Comparison of ENCODE assay signal across 9 cellular contexts in genomic region chr1:225987491-225988316, GRCh38. TPM values are rescaled to one million over a fixed set of nuclear protein-coding genes. Genes with fewer than 3 reads are reported as not detected.
DNase-seq lines count a peak whose midpoint lies in the region; ATAC-seq and TF ChIP-seq lines count a peak whose summit lies in the region.
"Had no signal": no experiment of that assay in that cellular context is flagged by ENCODE, and none has a peak within 500 bp of the region (broad histone marks: within the 10 kb centered on the region; RNA-seq: fewer than 3 reads in every experiment).

No MANE protein-coding gene starts in this region.

- H3K36me3 ChIP-seq in upper lobe of left lung, result peaks cover 41 to 98% (median 79%) of the 10 kb centered on the region in 4 donors

- CTCF ChIA-PET in WTC11 (lab: Charles Lee), result interaction anchor here (0.6 to 2.1 kb wide), 36 partner anchors 9 to 513 kb away, joined by 3 to 18 read pairs (median 4); partner anchors contain the start of genes PYCR2, SDE2 and SRP9

- WGBS in upper lobe of left lung, 2 donors, result 80 to 83% methylated on average over 7 of the region's 7 CpGs

- H3K9me3 Mint-ChIP-seq in WTC11, result peaks cover 6% of the 10 kb centered on the region

- peak overlapping the region in 1 of 4 donors; percentile 50 for H3K27ac ChIP-seq in upper lobe of left lung

- TF ChIP-seq EP300 in upper lobe of left lung (IDR thresholded peaks at IDR 0.05), result no peak

- TF ChIP-seq CTCF in WTC11 (IDR thresholded peaks at IDR 0.05) (peak; percentile 64), upper lobe of left lung (IDR thresholded peaks at IDR 0.05) (peak; percentile 46 to 66 (median 58))

- TF ChIP-seq POLR2A in upper lobe of left lung (IDR thresholded peaks at IDR 0.05), result no peak

- no peaks in the 10 kb centered on the region for H3K27me3 ChIP-seq in upper lobe of left lung

- POLR2A ChIA-PET in WTC11 (lab: Charles Lee), result interaction anchor here (0.6 kb wide), 1 partner anchor 86 kb away, joined by 4 read pairs; no protein-coding TSS in a partner anchor

- ATAC-seq in WTC11 (no peak), upper lobe of left lung (ENCODE audit: low FRiP score in 2 of 2) (peak in 1 of 2 donors; percentile 65), HG02840 (IDR thresholded peaks at IDR 0.05; ENCODE audit: low FRiP score, unreplicated experiment) (no peak)

- H3K4me3 Mint-ChIP-seq in WTC11, result no peak overlapping the region

- H3K4me1 Mint-ChIP-seq in WTC11, result no peaks in the 10 kb centered on the region

- peaks cover 59% of the 10 kb centered on the region for H3K36me3 Mint-ChIP-seq in WTC11

- peak; percentile 68 for DNase-seq in SIG-M5 treated with dmso at 0.1 percent for 504 hours (lab: John Stamatoyannopoulos, UW; ENCODE audit: unreplicated experiment)
- DNase-seq in SIG-M5 (lab: John Stamatoyannopoulos, UW), result no peak
- peak; percentile 57 for DNase-seq in NCI-H1436 (lab: John Stamatoyannopoulos, UW)
- no peak for DNase-seq in WTC11 (ENCODE audit: low spot score)
- peak; percentile 73 for DNase-seq in inferior parietal cortex (ENCODE audit: extremely low spot score)
- DNase-seq in upper lobe of left lung, result no peak
- no peak for DNase-seq in ureter (ENCODE audit: low spot score)

- no peak overlapping the region for H3K4me3 ChIP-seq in upper lobe of left lung

- H3K4me1 ChIP-seq in upper lobe of left lung, result peaks cover 0 to 15% (median 7%) of the 10 kb centered on the region in 4 donors

- peak overlapping the region; percentile 43; the same call in 1 of the 2 replicates for H3K27ac Mint-ChIP-seq in WTC11

- H3K9me3 ChIP-seq in upper lobe of left lung, result no peaks in the 10 kb centered on the region

- H3K27me3 Mint-ChIP-seq in WTC11 (ENCODE audit: low read depth), result no peaks in the 10 kb centered on the region

TF ChIP-seq in WTC11, 78 proteins besides CTCF, POLR2A, EP300 and RAD21:
- no peak for TF ChIP-seq FOXJ3 (CRISPR knock-in tag; IDR thresholded peaks at IDR 0.05; ENCODE audit: borderline replicate concordance)
- no peak for TF ChIP-seq ZNF232 (CRISPR knock-in tag; IDR thresholded peaks at IDR 0.05)
- no peak for TF ChIP-seq TCF7 (CRISPR knock-in tag; IDR thresholded peaks at IDR 0.05; ENCODE audit: low read depth)
- TF ChIP-seq AR (CRISPR knock-in tag; IDR thresholded peaks at IDR 0.05), result no peak
- TF ChIP-seq TEAD4 (CRISPR knock-in tag; IDR thresholded peaks at IDR 0.05), result no peak
- TF ChIP-seq ZNF425 (CRISPR knock-in tag; conservative IDR thresholded peaks at IDR 0.05), result no peak
- TF ChIP-seq CBFB (CRISPR knock-in tag; IDR thresholded peaks at IDR 0.05; ENCODE audit: low read depth), result no peak
- no peak for TF ChIP-seq ZNF532 (CRISPR knock-in tag; IDR thresholded peaks at IDR 0.05; ENCODE audit: borderline replicate concordance)
- no peak for TF ChIP-seq PRRX2 (CRISPR knock-in tag; IDR thresholded peaks at IDR 0.05)
- TF ChIP-seq JAZF1 (CRISPR knock-in tag; IDR thresholded peaks at IDR 0.05), result no peak
- no peak for TF ChIP-seq TP53 (CRISPR knock-in tag; IDR thresholded peaks at IDR 0.05)
- no peak for TF ChIP-seq ZBTB21 (CRISPR knock-in tag; IDR thresholded peaks at IDR 0.05; ENCODE audit: borderline replicate concordance)

RNA-seq across cellular contexts. Expression of gene SDE2, which starts 11.4 kb away (rescaled TPM):
- 13.5 to 17.2 TPM (median 14.6 TPM) in 3 replicates for total RNA-seq in WTC11 (2021)
- 10 to 100 TPM; 12.1 to 27.8 (median 18.3) TPM for total RNA-seq in upper lobe of left lung
- total RNA-seq in ureter, result 17.8 TPM

RNA-seq across cellular contexts. Expression of gene LEFTY2, which starts 46.7 kb away (rescaled TPM):
- total RNA-seq in WTC11 (2021), result 13.9 to 15.5 TPM (median 14.0 TPM) in 3 replicates
- 1 to 10 TPM in 1 of 6 donors, under 1 TPM in 3, not detected in 2; 0.44 to 2.9 (median 0.76) TPM for total RNA-seq in upper lobe of left lung
- 0.26 TPM for total RNA-seq in ureter
- total RNA-seq: Daoy had no signal

Comparison
In these comparisons a context has a peak if more than half of its experiments do, and no peak if none do; other contexts are left out.
1. DNase-seq: peak in SIG-M5 treated with dmso at 0.1 percent for 504 hours (single experiment), NCI-H1436 (single experiment) and inferior parietal cortex (single experiment); none in SIG-M5 (single experiment), WTC11 (single experiment), upper lobe of left lung (0 of 2) and ureter (single experiment).